20 cellular contexts compared by ENCODE assay signal in the genomic region with DNA sequence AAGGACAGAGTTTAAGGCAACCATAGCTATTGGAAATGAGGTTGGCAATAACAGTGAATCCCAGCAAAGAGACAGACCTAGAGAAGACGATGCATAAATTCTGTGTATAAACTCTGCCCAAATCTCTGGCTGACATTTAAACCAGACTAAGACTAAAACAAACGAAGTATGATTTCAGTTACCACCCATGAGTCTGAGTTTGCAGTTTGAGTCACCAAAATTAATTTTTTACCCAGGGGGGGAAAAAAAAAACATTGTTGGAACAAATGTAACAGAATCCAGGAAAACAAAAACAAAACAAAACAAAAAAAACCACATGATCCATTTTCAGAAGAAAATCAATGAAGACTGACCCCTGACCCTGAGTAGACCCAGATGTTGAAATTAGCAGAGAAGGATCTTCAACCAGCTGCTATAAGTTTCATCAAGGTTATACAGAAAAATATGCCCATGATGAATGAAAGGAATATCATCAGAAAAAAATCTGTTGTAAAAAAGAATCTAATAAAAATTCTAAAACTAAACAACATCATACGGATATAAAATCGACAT.
A peak's percentile ranks its signal among the peaks of the same experiment; 100 is the strongest.
DNase-seq lines count a peak whose midpoint lies in the region; ATAC-seq, FAIRE-seq and TF ChIP-seq lines count a peak whose summit lies in the region.
"Had no signal": no experiment of that assay in that cellular context is flagged by ENCODE, and none has a peak within 500 bp of the region (broad histone marks: within the 10 kb centered on the region; RNA-seq: fewer than 3 reads in every experiment).

No MANE protein-coding gene starts in this region.

- FAIRE-seq in GM18507 (lab: Jason Lieb, UNC), result peak; percentile 57
- FAIRE-seq: D721Med, G401.6, GM12891, HTR-8/SVneo had no signal

- CTCF ChIA-PET in HEK293 (lab: Yijun Ruan, JAX) (interaction anchor here (0.7 to 1.2 kb wide), 3 partner anchors 65 to 446 kb away, joined by 3 read pairs; no protein-coding TSS in a partner anchor), A673 (lab: Charles Lee) (no interaction called here)

- no peaks in the 10 kb centered on the region for H3K36me3 ChIP-seq in HEK293 (ENCODE audit: control insufficient read depth in 2 of 2, insufficient read depth in 1 of 2, low read length in 2 of 2)
- H3K36me3 ChIP-seq in liver (ENCODE audit: control insufficient read depth in 4 of 4, insufficient read depth in 3 of 4, low read depth in 1 of 4, low read length in 3 of 4), result no peaks in the 10 kb centered on the region
- no peaks in the 10 kb centered on the region for H3K36me3 ChIP-seq in A673 (ENCODE audit: insufficient read depth, low read length, poor library complexity, severe bottlenecking)

- intact Hi-C loops in A673 (cut with micrococcal nuclease; ENCODE audit: unreplicated experiment), result no loop called here

- H3K27me3 ChIP-seq in liver (ENCODE audit: control insufficient read depth in 4 of 4, insufficient read depth in 4 of 4, low read length in 3 of 4) (no peaks in the 10 kb centered on the region), A673 (replicated peaks; ENCODE audit: insufficient read depth, low read depth, low read length, poor library complexity) (no peaks in the 10 kb centered on the region)

- DNase-seq in GM18507 (ENCODE audit: extremely low spot score, insufficient read length, low read depth) (no peak), fibroblast of gingiva (ENCODE audit: low read depth) (peak; percentile 40), HK-2 (ENCODE audit: unreplicated experiment) (no peak), MV-4-11 (lab: John Stamatoyannopoulos, UW) (no peak), A673 (ENCODE audit: low spot score) (no peak)
- DNase-seq: AML-193; Caco-2; CD4-positive, alpha-beta T cell; GOT3; H9; Karpas-422; KBM-7 had no signal

- TF ChIP-seq CTCF in HEK293 (tag by site-specific recombination; IDR thresholded peaks at IDR 0.05) (no peak), liver (IDR thresholded peaks at IDR 0.05; ENCODE audit: low read depth, low read length, missing input control) (no peak), A673 (conservative IDR thresholded peaks at IDR 0.05; ENCODE audit: low read depth, low read length) (no peak)

- no peak overlapping the region for H3K27ac ChIP-seq in HEK293 (ENCODE audit: extremely low read depth, low read depth, low read length)
- H3K27ac ChIP-seq in liver (ENCODE audit: low read depth in 1 of 2, low read length in 2 of 2), result no peak overlapping the region
- H3K27ac ChIP-seq in A673 (ENCODE audit: low read depth, low read length, poor library complexity, severe bottlenecking), result no peak overlapping the region
- H3K27ac ChIP-seq: C4-2B had no signal

- H3K9me3 ChIP-seq in HEK293 (ENCODE audit: control insufficient read depth, insufficient read depth, low read depth, low read length), result no peaks in the 10 kb centered on the region
- no peaks in the 10 kb centered on the region for H3K9me3 ChIP-seq in liver (ENCODE audit: control insufficient read depth in 4 of 4, low read length in 3 of 4)
- H3K9me3 ChIP-seq in A673 (ENCODE audit: low read depth, low read length, poor library complexity, severe bottlenecking), result no peaks in the 10 kb centered on the region
- H3K9me3 ChIP-seq: Caco-2 had no signal

- no peak for TF ChIP-seq RAD21 in liver (IDR thresholded peaks at IDR 0.05)

- no peak overlapping the region for H3K9ac ChIP-seq in liver (ENCODE audit: low read depth in 1 of 2, low read length in 2 of 2)

- no TSS peak for BruUV-seq in A673 (replicated peaks; lab: Mats Ljungman, UMichigan)

- H3K4me3 ChIP-seq in HEK293 (ENCODE audit: low read depth, low read length) (no peak overlapping the region), liver (ENCODE audit: low read depth in 1 of 3, low read length in 3 of 3) (no peak overlapping the region), A673 (ENCODE audit: low read depth, low read length, poor library complexity, severe bottlenecking) (no peak overlapping the region)

- WGBS in liver, result 74% methylated on average over 4 of the region's 4 CpGs

- POLR2A ChIA-PET in HEK293 (lab: Yijun Ruan, JAX) (no interaction called here), A673 (lab: Charles Lee; ENCODE audit: low non-redundant PET) (interaction anchor here (0.7 kb wide), 1 partner anchor 48 kb away, joined by 3 read pairs; no protein-coding TSS in a partner anchor)

- ATAC-seq in GM21360 (IDR thresholded peaks at IDR 0.05; ENCODE audit: unreplicated experiment), result no peak

- H3K4me1 ChIP-seq in HEK293 (ENCODE audit: control insufficient read depth, insufficient read depth, low read length) (peaks cover 7% of the 10 kb centered on the region; the same call in 1 of the 2 replicates), liver (ENCODE audit: control insufficient read depth in 4 of 4, insufficient read depth in 4 of 4, low read length in 3 of 4) (peaks cover 0 to 12% (median 3%) of the 10 kb centered on the region in 4 donors), A673 (ENCODE audit: insufficient read depth, low read length, poor library complexity, severe bottlenecking) (no peaks in the 10 kb centered on the region)
- H3K4me1 ChIP-seq: Caco-2 had no signal

TF ChIP-seq in HEK293, 187 proteins besides CTCF, POLR2A, EP300 and RAD21 (continues in another document):
- TF ChIP-seq, protein P1, sequence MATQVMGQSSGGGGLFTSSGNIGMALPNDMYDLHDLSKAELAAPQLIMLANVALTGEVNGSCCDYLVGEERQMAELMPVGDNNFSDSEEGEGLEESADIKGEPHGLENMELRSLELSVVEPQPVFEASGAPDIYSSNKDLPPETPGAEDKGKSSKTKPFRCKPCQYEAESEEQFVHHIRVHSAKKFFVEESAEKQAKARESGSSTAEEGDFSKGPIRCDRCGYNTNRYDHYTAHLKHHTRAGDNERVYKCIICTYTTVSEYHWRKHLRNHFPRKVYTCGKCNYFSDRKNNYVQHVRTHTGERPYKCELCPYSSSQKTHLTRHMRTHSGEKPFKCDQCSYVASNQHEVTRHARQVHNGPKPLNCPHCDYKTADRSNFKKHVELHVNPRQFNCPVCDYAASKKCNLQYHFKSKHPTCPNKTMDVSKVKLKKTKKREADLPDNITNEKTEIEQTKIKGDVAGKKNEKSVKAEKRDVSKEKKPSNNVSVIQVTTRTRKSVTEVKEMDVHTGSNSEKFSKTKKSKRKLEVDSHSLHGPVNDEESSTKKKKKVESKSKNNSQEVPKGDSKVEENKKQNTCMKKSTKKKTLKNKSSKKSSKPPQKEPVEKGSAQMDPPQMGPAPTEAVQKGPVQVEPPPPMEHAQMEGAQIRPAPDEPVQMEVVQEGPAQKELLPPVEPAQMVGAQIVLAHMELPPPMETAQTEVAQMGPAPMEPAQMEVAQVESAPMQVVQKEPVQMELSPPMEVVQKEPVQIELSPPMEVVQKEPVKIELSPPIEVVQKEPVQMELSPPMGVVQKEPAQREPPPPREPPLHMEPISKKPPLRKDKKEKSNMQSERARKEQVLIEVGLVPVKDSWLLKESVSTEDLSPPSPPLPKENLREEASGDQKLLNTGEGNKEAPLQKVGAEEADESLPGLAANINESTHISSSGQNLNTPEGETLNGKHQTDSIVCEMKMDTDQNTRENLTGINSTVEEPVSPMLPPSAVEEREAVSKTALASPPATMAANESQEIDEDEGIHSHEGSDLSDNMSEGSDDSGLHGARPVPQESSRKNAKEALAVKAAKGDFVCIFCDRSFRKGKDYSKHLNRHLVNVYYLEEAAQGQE (tag by site-specific recombination; IDR thresholded peaks at IDR 0.05), result no peak
- no peak for TF ChIP-seq SP3 (tag by site-specific recombination; IDR thresholded peaks at IDR 0.05)

TF ChIP-seq in liver, 16 proteins besides CTCF, POLR2A, EP300 and RAD21:
- TF ChIP-seq, protein P2, sequence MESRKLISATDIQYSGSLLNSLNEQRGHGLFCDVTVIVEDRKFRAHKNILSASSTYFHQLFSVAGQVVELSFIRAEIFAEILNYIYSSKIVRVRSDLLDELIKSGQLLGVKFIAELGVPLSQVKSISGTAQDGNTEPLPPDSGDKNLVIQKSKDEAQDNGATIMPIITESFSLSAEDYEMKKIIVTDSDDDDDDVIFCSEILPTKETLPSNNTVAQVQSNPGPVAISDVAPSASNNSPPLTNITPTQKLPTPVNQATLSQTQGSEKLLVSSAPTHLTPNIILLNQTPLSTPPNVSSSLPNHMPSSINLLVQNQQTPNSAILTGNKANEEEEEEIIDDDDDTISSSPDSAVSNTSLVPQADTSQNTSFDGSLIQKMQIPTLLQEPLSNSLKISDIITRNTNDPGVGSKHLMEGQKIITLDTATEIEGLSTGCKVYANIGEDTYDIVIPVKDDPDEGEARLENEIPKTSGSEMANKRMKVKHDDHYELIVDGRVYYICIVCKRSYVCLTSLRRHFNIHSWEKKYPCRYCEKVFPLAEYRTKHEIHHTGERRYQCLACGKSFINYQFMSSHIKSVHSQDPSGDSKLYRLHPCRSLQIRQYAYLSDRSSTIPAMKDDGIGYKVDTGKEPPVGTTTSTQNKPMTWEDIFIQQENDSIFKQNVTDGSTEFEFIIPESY (IDR thresholded peaks at IDR 0.05), result no peak
- peak; percentile 5 to 42 for TF ChIP-seq HNF4A (conservative IDR thresholded peaks at IDR 0.05)
